In the genomic region with DNA sequence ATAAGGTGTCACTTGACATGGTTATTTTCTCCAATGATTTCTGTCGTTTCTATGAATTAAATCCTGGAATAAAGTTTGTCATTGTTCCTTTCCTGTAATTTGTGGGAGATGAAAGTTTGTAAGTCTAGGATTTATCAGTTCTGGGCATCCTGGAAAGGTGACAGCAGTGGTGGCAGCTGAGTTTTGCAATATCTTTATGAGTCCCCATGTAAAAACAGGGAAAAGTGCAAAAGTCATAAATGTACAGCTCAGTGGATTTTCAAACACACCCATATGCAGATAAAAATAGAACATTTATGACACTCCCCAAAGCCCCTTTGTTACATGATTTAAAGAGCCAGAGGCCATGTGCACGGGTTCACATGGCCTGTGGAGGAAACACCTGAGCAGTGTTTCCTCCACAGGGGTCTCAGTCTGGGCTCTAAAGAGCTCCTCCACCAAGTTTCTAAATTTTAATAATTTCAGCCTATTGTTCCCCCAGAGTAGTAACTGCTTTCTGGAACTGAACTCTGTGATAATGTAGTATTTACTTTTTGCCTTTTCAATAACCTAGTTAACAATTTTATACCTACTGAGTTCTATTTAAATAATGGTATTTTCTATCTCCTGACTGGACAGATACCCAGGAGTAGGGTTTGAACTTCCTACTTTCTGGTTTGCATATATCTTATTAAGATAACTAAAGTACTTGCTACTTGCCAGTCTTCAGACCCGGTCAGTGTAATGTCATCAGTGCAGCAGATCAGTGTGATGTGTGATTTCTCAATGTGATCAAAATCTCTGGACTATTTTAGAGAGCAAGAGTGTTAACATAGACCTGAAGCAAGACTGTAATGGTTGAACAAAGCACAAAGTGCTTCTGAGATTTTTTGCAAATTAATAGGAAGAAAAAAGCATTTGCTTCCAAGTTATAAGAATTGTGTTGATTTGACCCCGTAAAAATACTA, we compare ENCODE assay signal across 15 cellular contexts. TPM values are rescaled to one million over a fixed set of nuclear protein-coding genes. Genes with fewer than 3 reads are reported as not detected.
DNase-seq lines count a peak whose midpoint lies in the region; ATAC-seq, FAIRE-seq and TF ChIP-seq lines count a peak whose summit lies in the region.
"Had no signal": no experiment of that assay in that cellular context is flagged by ENCODE, and none has a peak within 500 bp of the region (broad histone marks: within the 10 kb centered on the region; RNA-seq: fewer than 3 reads in every experiment).

No MANE protein-coding gene starts in this region.

- no TSS peak for BruUV-seq in K562 (replicated peaks; lab: Mats Ljungman, UMichigan)

- H3K4me1 ChIP-seq in BLaER1 treated with 17β-estradiol and CSF1 and Interleukin-3, amounts not matched to agents 10 nM and 100 nM: peaks cover under 1 to 17% (median 9%) of the 10 kb centered on the region in 10 experiments; a peak in 15 of 20 replicates
- peaks cover 3 to 29% of the 10 kb centered on the region in 2 experiments; a peak in 4 of 5 replicates for H3K4me1 ChIP-seq in K562 (replicated peaks in 1 of 2; ENCODE audit: control insufficient read depth in 2 of 2, insufficient read depth in 2 of 2, low read length in 2 of 2)
- peaks cover 48% of the 10 kb centered on the region for H3K4me1 ChIP-seq in psoas muscle
- peaks cover 0 to 59% (median 3%) of the 10 kb centered on the region in 4 donors for H3K4me1 ChIP-seq in tibial artery

- CTCF ChIA-PET in K562 (lab: Yijun Ruan, JAX; ENCODE audit: low intra/inter-chr PET ratio): no interaction called here

- ATAC-seq in K562 (0 out of 3 replicates have a peak, but pooled peaks have one; percentile 6), psoas muscle (peak in 3 of 4 donors; percentile 54 to 80 (median 69))
- ATAC-seq: A549; CD8-positive, alpha-beta T cell had no signal

- no peak overlapping the region; a peak in 1 of 22 replicates for H3K9ac ChIP-seq in BLaER1 treated with 17β-estradiol and CSF1 and Interleukin-3, amounts not matched to agents 10 nM and 100 nM
- H3K9ac ChIP-seq in K562 (ENCODE audit: insufficient read depth in 1 of 2, low read depth in 2 of 2, low read length in 2 of 2): no peak overlapping the region
- H3K9ac ChIP-seq: KMS-11 had no signal

- no peaks in the 10 kb centered on the region for H3K9me1 ChIP-seq in K562 (ENCODE audit: control insufficient read depth, insufficient read depth, low read length)

- DNase-seq in KBM-7: peak; percentile 45
- DNase-seq in K562 (ENCODE audit: extremely low read depth in 1 of 4, low spot score in 3 of 4): no peak
- no peak for DNase-seq in psoas muscle
- DNase-seq in NCI-H446 (lab: John Stamatoyannopoulos, UW): no peak
- DNase-seq in tibial artery: no peak
- DNase-seq in HK-2 (ENCODE audit: unreplicated experiment): no peak
- DNase-seq: CD8-positive, alpha-beta T cell; HCEC 1CT; NCI-H187 treated with DMSO at 0.1 percent for 48 hours; NCI-H82; SIG-M5 had no signal

- peak overlapping the region in 9 of 11 experiments; percentile 6 to 67 (median 58); a peak in 15 of 22 replicates for H3K4me2 ChIP-seq in BLaER1 treated with 17β-estradiol and CSF1 and Interleukin-3, amounts not matched to agents 10 nM and 100 nM
- H3K4me2 ChIP-seq in K562 (ENCODE audit: insufficient read depth, low read length): no peak overlapping the region
- H3K4me2 ChIP-seq: A549, KMS-11 had no signal

- TF ChIP-seq CTCF in K562 (IDR thresholded peaks at IDR 0.05 in 2 of 3, conservative IDR thresholded peaks at IDR 0.05 in 1 of 3; ENCODE audit: insufficient read depth in 2 of 3, low read depth in 1 of 3, low read length in 3 of 3) (no peak), psoas muscle (IDR thresholded peaks at IDR 0.05) (no peak), tibial artery (IDR thresholded peaks at IDR 0.05) (no peak)

- no peak for TF ChIP-seq EP300 in K562 (IDR thresholded peaks at IDR 0.05; ENCODE audit: low read length)

- peaks cover 84% of the 10 kb centered on the region for H3K79me2 ChIP-seq in K562 (ENCODE audit: control insufficient read depth, insufficient read depth, low read length)

- H3K36me3 ChIP-seq in BLaER1 treated with 17β-estradiol and CSF1 and Interleukin-3, amounts not matched to agents 10 nM and 100 nM: 0 out of 22 replicates have a peak, but pooled peaks cover 0 to 2% (median 0%) of the 10 kb centered on the region in 11 experiments
- peaks cover 7% of the 10 kb centered on the region; the same call in 2 of the 3 replicates for H3K36me3 ChIP-seq in K562 (ENCODE audit: control insufficient read depth, insufficient read depth, low read length)
- no peaks in the 10 kb centered on the region for H3K36me3 ChIP-seq in psoas muscle (ENCODE audit: insufficient read depth in 1 of 2, low read depth in 1 of 2)
- peaks cover 0 to 2% (median under 1%) of the 10 kb centered on the region in 3 donors for H3K36me3 ChIP-seq in tibial artery

- peaks cover 0 to 5% (median 0%) of the 10 kb centered on the region in 11 experiments; a peak in 5 of 22 replicates for H3K27me3 ChIP-seq in BLaER1 treated with 17β-estradiol and CSF1 and Interleukin-3, amounts not matched to agents 10 nM and 100 nM
- no peaks in the 10 kb centered on the region for H3K27me3 ChIP-seq in K562 (ENCODE audit: control insufficient read depth in 2 of 2, insufficient read depth in 2 of 2, low read length in 2 of 2)
- H3K27me3 ChIP-seq in psoas muscle (ENCODE audit: insufficient read depth in 3 of 3, low read length in 2 of 3): no peaks in the 10 kb centered on the region
- no peaks in the 10 kb centered on the region for H3K27me3 ChIP-seq in tibial artery

- H3K4me3 ChIP-seq in BLaER1 treated with 17β-estradiol and CSF1 and Interleukin-3, amounts not matched to agents 10 nM and 100 nM: no peak overlapping the region
- H3K4me3 ChIP-seq in K562 (no peak overlapping the region), psoas muscle (peak overlapping the region; percentile 2), tibial artery (no peak overlapping the region)
- H3K4me3 ChIP-seq: A549 had no signal

- POLR2A ChIA-PET in K562 (lab: Yijun Ruan, JAX): interaction anchor here (1.2 to 1.4 kb wide), 3 partner anchors 10 to 21 kb away, joined by 4 read pairs; no protein-coding TSS in a partner anchor

- H2AFZ ChIP-seq in K562 (ENCODE audit: low read depth, low read length): no peak overlapping the region

- TF ChIP-seq POLR2A in K562 (conservative IDR thresholded peaks at IDR 0.05): no peak

- H4K20me1 ChIP-seq in BLaER1 treated with 17β-estradiol and CSF1 and Interleukin-3, amounts not matched to agents 10 nM and 100 nM: peaks cover 0 to 6% (median 0%) of the 10 kb centered on the region in 11 experiments; a peak in 2 of 22 replicates
- no peaks in the 10 kb centered on the region for H4K20me1 ChIP-seq in K562 (replicated peaks; ENCODE audit: control insufficient read depth, insufficient read depth, low read length)

- intact Hi-C loops in K562 (cut with micrococcal nuclease) (no loop called here), psoas muscle (cut with DNase I) (no loop called here), tibial artery (cut with DNase I; ENCODE audit: low total_unique reads) (no loop called here)

- no peak overlapping the region for H3K27ac ChIP-seq in BLaER1 treated with 17β-estradiol and CSF1 and Interleukin-3, amounts not matched to agents 10 nM and 100 nM
- H3K27ac ChIP-seq in K562 (ENCODE audit: extremely low read depth, low read depth, low read length): no peak overlapping the region; the same call in 2 of the 3 replicates
- peak overlapping the region; percentile 97 for H3K27ac ChIP-seq in psoas muscle
- no peak overlapping the region for H3K27ac ChIP-seq in tibial artery
- H3K27ac ChIP-seq: A549, KMS-11 had no signal

- FAIRE-seq in K562 (lab: Jason Lieb, UNC): no peak
- FAIRE-seq: A549 had no signal

- H3K9me3 ChIP-seq in BLaER1 treated with 17β-estradiol and CSF1 and Interleukin-3, amounts not matched to agents 10 nM and 100 nM (replicated peaks in 1 of 11): peaks cover 3 to 9% (median 7%) of the 10 kb centered on the region in 11 experiments; a peak in 17 of 22 replicates
- H3K9me3 ChIP-seq in K562 (replicated peaks; ENCODE audit: control insufficient read depth, insufficient read depth, low read depth, low read length) (no peaks in the 10 kb centered on the region), psoas muscle (no peaks in the 10 kb centered on the region), tibial artery (no peaks in the 10 kb centered on the region)
- H3K9me3 ChIP-seq: A549 had no signal

- 25% methylated on average over 4 of the region's 4 CpGs for WGBS in K562 (ENCODE audit: insufficient coverage, low coverage, missing lambda C conversion rate)
- 36 to 49% (median 38%) methylated on average over 4 of the region's 4 CpGs for WGBS in psoas muscle, 3 donors

- in situ Hi-C loops in KBM-7 (cut with MboI; ENCODE audit: low pct_unique_long_range_greater_than_20kb, low sequenced_read_pairs): no loop called here
- in situ Hi-C loops in K562 (cut with MboI): no loop called here

- TF ChIP-seq RAD21 in K562 (CRISPR knock-in tag; conservative IDR thresholded peaks at IDR 0.05 in 1 of 2, IDR thresholded peaks at IDR 0.05 in 1 of 2): no peak

RNA-seq across cellular contexts. Expression of a gene that starts 6.5 kb away (rescaled TPM):
- total RNA-seq in K562 (2011; cell fraction: chromatin; rRNA removed; ENCODE audit: low replicate concordance): 41.8 and 56.7 TPM in 2 replicates
- total RNA-seq in K562 (2011; cell fraction: nucleolus; rRNA removed): 52.4 and 57.4 TPM in 2 replicates
- 60.9 and 68.8 TPM in 2 replicates for total RNA-seq in K562 (2011; cell fraction: nucleoplasm; rRNA removed)
- total RNA-seq in K562 (2014; rRNA removed) (37.1 and 38.5 TPM in 2 replicates), K562 (2014; rRNA removed; fragmentation: Illumina TruSeq; extraction: Trizol) (37.0 and 39.7 TPM in 2 replicates), K562 (2015; rRNA removed; fragmentation: Illumina TruSeq; extraction: Trizol) (22.3 and 26.0 TPM in 2 replicates), K562 (2021) (46.3 and 52.9 TPM in 2 replicates), psoas muscle (100 to 1,000 TPM in 1 of 4 donors, 10 to 100 TPM in 3; 61.5 to 129 (median 87.1) TPM)
- polyA plus RNA-seq in K562 (2011; rRNA removed) (42.1 and 54.9 TPM in 2 replicates), K562 (2014; fragmentation: Illumina TruSeq; extraction: Trizol) (26.6 and 34.6 TPM in 2 replicates), K562 (2014; fragmentation: Nextera tagmentation; extraction: Ambion mirVana) (10 to 100 TPM; 42.0 to 57.5 TPM), K562 (2014; rRNA removed) (26.4 and 30.9 TPM in 2 replicates), psoas muscle (10 to 100 TPM; 33.9 to 69.8 (median 57.3) TPM)
- polyA plus RNA-seq in K562 (2011; cell fraction: cytosol; rRNA removed): 27.6 and 38.7 TPM in 2 replicates
- 13.4 and 15.0 TPM in 2 replicates for polyA plus RNA-seq in K562 (2011; cell fraction: nucleus; rRNA removed)
- polyA plus RNA-seq in K562 (2012): 22.3 and 31.3 TPM in 2 replicates
- 61.1 and 62.1 TPM in 2 replicates for polyA minus RNA-seq in K562 (2011; rRNA and poly(A)+ RNA removed)
- polyA minus RNA-seq in K562 (2011; cell fraction: cytosol; rRNA and poly(A)+ RNA removed): 45.0 and 51.4 TPM in 2 replicates
- 42.4 and 53.4 TPM in 2 replicates for polyA minus RNA-seq in K562 (2011; cell fraction: nucleus; rRNA and poly(A)+ RNA removed)

RNA-seq across cellular contexts. Expression of a gene that starts 38.6 kb away (rescaled TPM):
- 1.8 and 2.1 TPM in 2 replicates for total RNA-seq in K562 (2011; cell fraction: chromatin; rRNA removed; ENCODE audit: low replicate concordance)
- total RNA-seq in K562 (2011; cell fraction: nucleolus; rRNA removed): 0.92 and 1.0 TPM in 2 replicates
- 0.95 and 1.1 TPM in 2 replicates for total RNA-seq in K562 (2011; cell fraction: nucleoplasm; rRNA removed)
- total RNA-seq in K562 (2014; rRNA removed) (not detected in 2 replicates), K562 (2014; rRNA removed; fragmentation: Illumina TruSeq; extraction: Trizol) (0.86 and 1.7 TPM in 2 replicates), K562 (2015; rRNA removed; fragmentation: Illumina TruSeq; extraction: Trizol) (0.25 TPM in 1 of 2 replicates, not detected in the other), K562 (2021) (0.51 and 0.89 TPM in 2 replicates), psoas muscle (1 to 10 TPM in 2 of 4 donors, under 1 TPM in 2; 0.57 to 7.7 (median 1.6) TPM)
- polyA plus RNA-seq in K562 (2011; rRNA removed) (1.2 and 1.5 TPM in 2 replicates), K562 (2014; fragmentation: Illumina TruSeq; extraction: Trizol) (0.74 and 0.94 TPM in 2 replicates), K562 (2014; fragmentation: Nextera tagmentation; extraction: Ambion mirVana) (1 to 10 TPM; 2.9 to 3.7 TPM), K562 (2014; rRNA removed) (0.21 and 0.47 TPM in 2 replicates), psoas muscle (under 1 TPM in 2 of 3 donors, not detected in 1; 0.61 to 0.90 TPM)
- 0.77 and 1.6 TPM in 2 replicates for polyA plus RNA-seq in K562 (2011; cell fraction: cytosol; rRNA removed)
- 0.48 and 1.4 TPM in 2 replicates for polyA plus RNA-seq in K562 (2011; cell fraction: nucleus; rRNA removed)
- polyA plus RNA-seq in K562 (2012): 0.82 and 1.0 TPM in 2 replicates
- polyA minus RNA-seq in K562 (2011; rRNA and poly(A)+ RNA removed): 0.81 and 1.4 TPM in 2 replicates
- polyA minus RNA-seq in K562 (2011; cell fraction: cytosol; rRNA and poly(A)+ RNA removed): not detected in 2 replicates
- not detected in 2 replicates for polyA minus RNA-seq in K562 (2011; cell fraction: nucleus; rRNA and poly(A)+ RNA removed)
- total RNA-seq: CD8-positive, alpha-beta T cell; NCI-H460 had no signal
